Comparison of ENCODE assay signal across 7 cellular contexts in the genomic region with DNA sequence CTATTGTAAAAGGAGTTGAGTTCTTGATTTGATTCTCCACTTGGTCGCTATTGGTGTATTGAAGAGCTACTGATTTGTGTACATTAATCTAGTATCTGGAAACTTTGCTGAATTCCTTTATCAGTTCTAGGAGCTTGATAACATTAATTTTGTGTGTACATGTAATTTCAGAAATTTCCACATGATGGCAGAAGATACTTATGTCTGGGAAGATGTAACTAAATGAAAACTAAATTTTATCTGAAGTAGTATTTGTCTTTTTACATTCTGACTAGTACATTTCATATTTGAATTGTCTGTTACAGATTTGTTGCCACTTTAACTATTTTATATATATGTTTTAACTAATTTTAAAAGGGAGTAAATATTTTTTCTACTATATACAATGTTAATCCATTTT. TPM values are rescaled to one million over a fixed set of nuclear protein-coding genes. Genes with fewer than 3 reads are reported as not detected.
A peak's percentile ranks its signal among the peaks of the same experiment; 100 is the strongest.
DNase-seq lines count a peak whose midpoint lies in the region; ATAC-seq, FAIRE-seq and TF ChIP-seq lines count a peak whose summit lies in the region.

No MANE protein-coding gene starts in this region.

- H3K27me3 ChIP-seq in astrocyte (ENCODE audit: insufficient read depth, low read length) = no peaks in the 10 kb centered on the region

- H3K27ac ChIP-seq in astrocyte (ENCODE audit: low read depth, low read length) = no peak overlapping the region

- no peak overlapping the region for H3K4me3 Mint-ChIP-seq in astrocyte (ENCODE audit: unreplicated experiment)

- H3K4me2 ChIP-seq in astrocyte (ENCODE audit: low read length) = no peak overlapping the region

- TF ChIP-seq CTCF in GM12872 (IDR thresholded peaks at IDR 0.05; ENCODE audit: insufficient read depth, low read depth, low read length) (peak; percentile 21; the same call in 1 of the 3 replicates), astrocyte (IDR thresholded peaks at IDR 0.05; ENCODE audit: insufficient read depth, low read depth, low read length) (peak; percentile 25)

- H3K27me3 Mint-ChIP-seq in astrocyte (ENCODE audit: low read depth, unreplicated experiment) = no peaks in the 10 kb centered on the region

- no peaks in the 10 kb centered on the region for H3K4me1 Mint-ChIP-seq in astrocyte (ENCODE audit: low read depth, unreplicated experiment)

- no peaks in the 10 kb centered on the region for H3K79me2 ChIP-seq in astrocyte (ENCODE audit: insufficient read depth, low read length)

- FAIRE-seq in astrocyte (lab: Jason Lieb, UNC) = peak; percentile 71

- no peak overlapping the region for H3K4me3 ChIP-seq in astrocyte (ENCODE audit: insufficient read depth, low read depth, low read length)

- H3K27ac Mint-ChIP-seq in astrocyte (ENCODE audit: unreplicated experiment) = no peak overlapping the region

- no peak overlapping the region for H3K9ac ChIP-seq in astrocyte (ENCODE audit: low read length)

- no peaks in the 10 kb centered on the region for H3K9me3 ChIP-seq in astrocyte (ENCODE audit: insufficient read depth, low read depth, low read length)

- ATAC-seq in GM18858 (IDR thresholded peaks at IDR 0.05; ENCODE audit: unreplicated experiment) (no peak), GM19467 (IDR thresholded peaks at IDR 0.05; ENCODE audit: unreplicated experiment) (no peak), GM21367 (IDR thresholded peaks at IDR 0.05; ENCODE audit: unreplicated experiment) (no peak)

- peaks cover 11% of the 10 kb centered on the region for H3K9me3 Mint-ChIP-seq in astrocyte (ENCODE audit: unreplicated experiment)

- H3K36me3 Mint-ChIP-seq in astrocyte (ENCODE audit: low read depth, unreplicated experiment) = peaks cover 10% of the 10 kb centered on the region

- DNase-seq in NCI-H146 treated with DMSO at 0.1 percent for 48 hours (lab: John Stamatoyannopoulos, UW; ENCODE audit: unreplicated experiment) = peak; percentile 6
- DNase-seq in astrocyte (ENCODE audit: low read depth) = peak; percentile 18
- DNase-seq in medulla oblongata (ENCODE audit: extremely low spot score) = peak; percentile 49

- H2AFZ ChIP-seq in astrocyte (ENCODE audit: low read depth, low read length) = no peak overlapping the region

- no peaks in the 10 kb centered on the region for H3K4me1 ChIP-seq in astrocyte (ENCODE audit: insufficient read depth, low read length)

- no peaks in the 10 kb centered on the region for H4K20me1 ChIP-seq in astrocyte (ENCODE audit: insufficient read depth, low read length)

- H3K36me3 ChIP-seq in astrocyte (ENCODE audit: insufficient read depth, low read length) = no peaks in the 10 kb centered on the region

RNA-seq across cellular contexts. Expression of a gene that starts 27.6 kb away (rescaled TPM):
- 10.8 and 12.7 TPM in 2 replicates for total RNA-seq in astrocyte
